Comparison of ENCODE assay signal across 13 cellular contexts in genomic region chr2:184049566-184049965, GRCh38.
A peak's percentile ranks its signal among the peaks of the same experiment; 100 is the strongest.
DNase-seq lines count a peak whose midpoint lies in the region; ATAC-seq and TF ChIP-seq lines count a peak whose summit lies in the region.
"Had no signal": no experiment of that assay in that cellular context is flagged by ENCODE, and none has a peak within 500 bp of the region (broad histone marks: within the 10 kb centered on the region; RNA-seq: fewer than 3 reads in every experiment).

No MANE protein-coding gene starts in this region.

- intact Hi-C loops in mucosa of descending colon (cut with DNase I, micrococcal nuclease): no loop called here

- TF ChIP-seq CTCF in mucosa of descending colon (IDR thresholded peaks at IDR 0.05): no peak

- H3K4me3 ChIP-seq in mucosa of descending colon: no peak overlapping the region
- no peak overlapping the region for H3K4me3 ChIP-seq in H7 (ENCODE audit: insufficient read depth, low read depth, low read length)
- H3K4me3 ChIP-seq: BLaER1 treated with 17β-estradiol and CSF1 and Interleukin-3, amounts not matched to agents 10 nM and 100 nM had no signal

- DNase-seq in mucosa of descending colon: no peak
- no peak for DNase-seq in NCI-H2029 (lab: John Stamatoyannopoulos, UW)
- no peak for DNase-seq in SIG-M5 treated with dmso at 0.1 percent for 504 hours (lab: John Stamatoyannopoulos, UW; ENCODE audit: unreplicated experiment)
- DNase-seq in H7: no peak
- DNase-seq: ACHN; CD4-positive, CD25-positive, alpha-beta regulatory T cell; DMS53; GF-D8; H9 had no signal

- no peaks in the 10 kb centered on the region for H3K27me3 ChIP-seq in H7 (ENCODE audit: control insufficient read depth, insufficient read depth, low read length)
- H3K27me3 ChIP-seq: BLaER1 treated with 17β-estradiol and CSF1 and Interleukin-3, amounts not matched to agents 10 nM and 100 nM had no signal

- no peaks in the 10 kb centered on the region for H3K9me3 ChIP-seq in mucosa of descending colon
- H3K9me3 ChIP-seq: BLaER1 treated with 17β-estradiol and CSF1 and Interleukin-3, amounts not matched to agents 10 nM and 100 nM had no signal

- H3K36me3 ChIP-seq in mucosa of descending colon (ENCODE audit: low read depth) (no peaks in the 10 kb centered on the region), H7 (replicated peaks; ENCODE audit: control insufficient read depth, insufficient read depth, low read length) (no peaks in the 10 kb centered on the region)
- H3K36me3 ChIP-seq: BLaER1 treated with 17β-estradiol and CSF1 and Interleukin-3, amounts not matched to agents 10 nM and 100 nM had no signal

- H3K4me1 ChIP-seq in mucosa of descending colon (ENCODE audit: low read depth): peaks cover 5% of the 10 kb centered on the region
- H3K4me1 ChIP-seq: BLaER1 treated with 17β-estradiol and CSF1 and Interleukin-3, amounts not matched to agents 10 nM and 100 nM had no signal

- ATAC-seq in GM19328 (IDR thresholded peaks at IDR 0.05; ENCODE audit: unreplicated experiment): peak; percentile 59
- ATAC-seq in HG02852 (IDR thresholded peaks at IDR 0.05; ENCODE audit: unreplicated experiment): peak; percentile 81
- ATAC-seq in HG03565 (IDR thresholded peaks at IDR 0.05; ENCODE audit: unreplicated experiment): peak; percentile 36
- no peak for ATAC-seq in mucosa of descending colon
